9 cellular contexts compared by ENCODE assay signal in genomic region chr7:77942431-77942830, GRCh38.
"Had no signal": no experiment of that assay in that cellular context is flagged by ENCODE, and none has a peak within 500 bp of the region (broad histone marks: within the 10 kb centered on the region; RNA-seq: fewer than 3 reads in every experiment).

No MANE protein-coding gene starts in this region.

- H3K9ac ChIP-seq: GM23248 had no signal

- H3K36me3 Mint-ChIP-seq: IgD-negative memory B cell had no signal

- H3K27ac ChIP-seq: GM23248, HL-60 had no signal

- H3K27ac Mint-ChIP-seq: HFFc6, IgD-negative memory B cell had no signal

- H3K9me3 ChIP-seq: HAP-1 had no signal

- H3K27me3 Mint-ChIP-seq: IgD-negative memory B cell had no signal

- H3K4me3 ChIP-seq: GM23248, HAP-1 had no signal

- ATAC-seq: HCT116, HepG2 had no signal

- FAIRE-seq: HepG2 had no signal

- H3K4me1 ChIP-seq: HAP-1 had no signal

- H3K36me3 ChIP-seq: HAP-1 had no signal

- H2AFZ ChIP-seq: GM23248 had no signal

- H3K4me3 Mint-ChIP-seq: HFFc6, IgD-negative memory B cell had no signal

- DNase-seq: GM23248, GOT3, H7, HFFc6 had no signal
